In the genomic region with DNA sequence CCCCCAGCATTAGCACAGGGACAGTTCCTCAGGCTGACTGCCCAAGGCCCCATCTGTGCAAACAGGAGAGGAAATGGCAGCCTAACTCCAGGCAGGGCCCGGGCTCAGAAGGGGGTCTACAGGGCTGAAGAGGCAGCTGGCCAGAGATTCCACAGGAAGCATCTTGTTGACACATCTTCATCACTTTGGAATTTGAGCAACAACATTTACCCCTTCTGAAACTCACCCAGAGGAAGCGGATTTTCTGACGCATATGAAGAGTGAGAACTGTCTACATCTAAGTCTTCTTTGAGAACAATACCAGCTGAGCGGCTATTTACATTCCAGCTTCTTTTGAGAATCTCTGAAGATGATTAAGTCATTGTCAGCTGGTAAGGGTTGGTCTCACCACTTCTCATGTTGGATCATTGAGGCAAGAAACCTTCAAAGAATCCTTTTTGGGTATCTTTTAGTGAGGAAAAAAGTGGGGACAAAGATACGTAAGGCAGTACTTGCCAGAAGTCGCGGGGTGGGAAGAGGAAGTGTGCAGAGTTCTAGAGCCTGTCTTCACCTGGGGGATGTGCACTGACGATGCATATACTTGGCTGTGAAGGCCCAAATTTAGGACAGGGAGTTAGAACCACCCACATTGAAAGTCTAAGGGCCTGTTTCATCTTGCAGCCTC, we compare ENCODE assay signal across 8 cellular contexts. TPM values are rescaled to one million over a fixed set of nuclear protein-coding genes. Genes with fewer than 3 reads are reported as not detected.
DNase-seq lines count a peak whose midpoint lies in the region; ATAC-seq and TF ChIP-seq lines count a peak whose summit lies in the region.

No MANE protein-coding gene starts in this region.

- H3K27ac ChIP-seq in ACC112 (ENCODE audit: low read depth, low read length) (peak overlapping the region; percentile 86), heart right ventricle (no peak overlapping the region)

- H3K9me3 Mint-ChIP-seq in activated CD8-positive, alpha-beta T cell treated with anti-CD3 and anti-CD28 coated beads, Interleukin-2, amount 10 ng/mL, durations not matched to agents 7 days and 5 days (ENCODE audit: insufficient read depth), result no peaks in the 10 kb centered on the region

- CTCF ChIA-PET in activated CD8-positive, alpha-beta T cell treated with anti-CD3 and anti-CD28 coated beads, Interleukin-2, amount 10 ng/mL, durations not matched to agents 7 days and 5 days (lab: Charles Lee), result interaction anchor here (0.8 to 3.1 kb wide), 4 partner anchors 10 to 42 kb away, joined by 3 to 12 read pairs (median 3); no protein-coding TSS in a partner anchor

- H3K4me1 ChIP-seq in ACC112 (ENCODE audit: control insufficient read depth, insufficient read depth, low read length, unreplicated experiment) (peaks cover 43% of the 10 kb centered on the region), heart right ventricle (peaks cover 7 to 27% (median 15%) of the 10 kb centered on the region in 9 donors)

- H3K79me2 ChIP-seq in ACC112 (ENCODE audit: control insufficient read depth, insufficient read depth, low read length, unreplicated experiment), result no peaks in the 10 kb centered on the region

- ATAC-seq in GM19023 (IDR thresholded peaks at IDR 0.05; ENCODE audit: unreplicated experiment) (peak; percentile 57), HG03280 (IDR thresholded peaks at IDR 0.05; ENCODE audit: unreplicated experiment) (peak; percentile 49), left ventricle myocardium superior (no peak), left lobe of liver (no peak), heart right ventricle (no peak)
- ATAC-seq in activated CD8-positive, alpha-beta T cell treated with anti-CD3 and anti-CD28 coated beads, Interleukin-2, amount 10 ng/mL, durations not matched to agents 7 days and 5 days, result peak; percentile 40

- H3K36me3 ChIP-seq in ACC112 (ENCODE audit: insufficient read depth, low read length), result 0 out of 2 replicates have a peak, but pooled peaks cover 8% of the 10 kb centered on the region
- peaks cover 0 to 23% (median 0%) of the 10 kb centered on the region in 9 donors for H3K36me3 ChIP-seq in heart right ventricle

- POLR2A ChIA-PET in activated CD8-positive, alpha-beta T cell treated with anti-CD3 and anti-CD28 coated beads, Interleukin-2, amount 10 ng/mL, durations not matched to agents 7 days and 5 days (lab: Charles Lee), result interaction anchor here (0.6 kb wide), 1 partner anchor 377 kb away, joined by 3 read pairs; no protein-coding TSS in a partner anchor

- H3K4me3 ChIP-seq in ACC112 (ENCODE audit: low read depth, low read length) (peak overlapping the region; percentile 9; the same call in 1 of the 2 replicates), heart right ventricle (no peak overlapping the region)

- no peaks in the 10 kb centered on the region for H3K9me3 ChIP-seq in heart right ventricle

- DNase-seq in activated CD8-positive, alpha-beta T cell treated with anti-CD3 and anti-CD28 coated beads, Interleukin-2, amount 10 ng/mL, durations not matched to agents 7 days and 5 days, result no peak
- peak; percentile 40 for DNase-seq in renal cortical epithelial cell (ENCODE audit: low read depth)
- no peak for DNase-seq in left ventricle myocardium superior
- no peak for DNase-seq in left lobe of liver (ENCODE audit: low spot score)
- DNase-seq in heart right ventricle, result no peak

- peaks cover 11% of the 10 kb centered on the region for H3K36me3 Mint-ChIP-seq in activated CD8-positive, alpha-beta T cell treated with anti-CD3 and anti-CD28 coated beads, Interleukin-2, amount 10 ng/mL, durations not matched to agents 7 days and 5 days (ENCODE audit: low read depth)

- H3K27me3 ChIP-seq in ACC112 (ENCODE audit: insufficient read depth, low read length) (no peaks in the 10 kb centered on the region), heart right ventricle (no peaks in the 10 kb centered on the region)

- peak overlapping the region; percentile 28 for H2AFZ ChIP-seq in ACC112 (ENCODE audit: low read length, unreplicated experiment)

- TF ChIP-seq CTCF in heart right ventricle (IDR thresholded peaks at IDR 0.05), result no peak

- WGBS in heart right ventricle, 2 donors, result 71 to 75% methylated on average over 8 of the region's 8 CpGs

- no peak overlapping the region for H3K4me3 Mint-ChIP-seq in activated CD8-positive, alpha-beta T cell treated with anti-CD3 and anti-CD28 coated beads, Interleukin-2, amount 10 ng/mL, durations not matched to agents 7 days and 5 days

- peaks cover 18% of the 10 kb centered on the region for H3K4me1 Mint-ChIP-seq in activated CD8-positive, alpha-beta T cell treated with anti-CD3 and anti-CD28 coated beads, Interleukin-2, amount 10 ng/mL, durations not matched to agents 7 days and 5 days (ENCODE audit: low read depth)

- H3K27ac Mint-ChIP-seq in activated CD8-positive, alpha-beta T cell treated with anti-CD3 and anti-CD28 coated beads, Interleukin-2, amount 10 ng/mL, durations not matched to agents 7 days and 5 days, result peak overlapping the region; percentile 60

- no peaks in the 10 kb centered on the region for H3K27me3 Mint-ChIP-seq in activated CD8-positive, alpha-beta T cell treated with anti-CD3 and anti-CD28 coated beads, Interleukin-2, amount 10 ng/mL, durations not matched to agents 7 days and 5 days (ENCODE audit: low read depth)

- intact Hi-C loops in left ventricle myocardium superior (cut with micrococcal nuclease), result no loop called here
- intact Hi-C loops in heart right ventricle (cut with DNase I), result loop anchor here in 3 of 10 donors (5.0 kb wide), 3 partner anchors 38 to 363 kb away; a partner anchor contains a TSS

RNA-seq across cellular contexts. Expression of a gene that starts 25.4 kb away (rescaled TPM):
- 100 to 1,000 TPM; 178 to 182 TPM for total RNA-seq in activated CD8-positive, alpha-beta T cell treated with anti-CD3 and anti-CD28 coated beads, Interleukin-2, amount 10 ng/mL, durations not matched to agents 7 days and 5 days
- 254 and 635 TPM in 2 replicates for total RNA-seq in renal cortical epithelial cell
- total RNA-seq in left ventricle myocardium superior, result 235 TPM
- total RNA-seq in left lobe of liver, result 56.8 TPM
- total RNA-seq in heart right ventricle, result 100 to 1,000 TPM; 189 to 290 (median 210) TPM
- 100 to 1,000 TPM; 395 to 699 TPM for polyA plus RNA-seq in heart right ventricle

RNA-seq across cellular contexts. Expression of a gene that starts 44.3 kb away (rescaled TPM):
- 1 to 10 TPM; 2.2 to 4.0 TPM for total RNA-seq in activated CD8-positive, alpha-beta T cell treated with anti-CD3 and anti-CD28 coated beads, Interleukin-2, amount 10 ng/mL, durations not matched to agents 7 days and 5 days
- 10.8 and 27.2 TPM in 2 replicates for total RNA-seq in renal cortical epithelial cell
- total RNA-seq in left ventricle myocardium superior, result 3.2 TPM
- total RNA-seq in left lobe of liver, result 3.3 TPM
- total RNA-seq in heart right ventricle, result 10 to 100 TPM in 1 of 10 donors, 1 to 10 TPM in 8, under 1 TPM in 1; 0.92 to 10.2 (median 3.0) TPM
- polyA plus RNA-seq in heart right ventricle, result 1 to 10 TPM; 2.1 to 4.6 TPM

Comparison
In these comparisons a context has a peak if more than half of its experiments do, and no peak if none do; other contexts are left out.
1. ATAC-seq: peak in GM19023 (single experiment), HG03280 (single experiment) and activated CD8-positive, alpha-beta T cell treated with anti-CD3 and anti-CD28 coated beads, Interleukin-2, amount 10 ng/mL, durations not matched to agents 7 days and 5 days (single experiment); none in left ventricle myocardium superior (single experiment), left lobe of liver (single experiment) and heart right ventricle (0 of 8).